Comparison of ENCODE assay signal across 23 cellular contexts in the genomic region with DNA sequence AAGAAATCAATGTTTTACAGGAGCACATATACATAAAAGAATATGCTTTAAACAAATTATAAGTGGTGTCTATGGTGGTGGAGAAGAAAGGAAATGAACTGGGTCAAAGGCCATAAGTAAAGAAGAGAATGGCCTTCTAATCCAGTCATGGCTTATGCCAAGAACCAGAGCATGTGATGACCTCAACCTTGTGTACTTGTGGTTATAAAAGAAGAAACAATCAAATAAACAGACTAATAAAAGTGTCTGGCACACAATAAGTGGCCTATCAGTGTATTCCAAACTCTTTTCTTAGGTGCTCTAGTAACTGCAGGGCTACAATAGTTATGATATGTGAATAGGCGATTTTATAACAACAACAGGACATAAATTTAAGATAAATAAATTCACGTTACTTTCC. TPM values are rescaled to one million over a fixed set of nuclear protein-coding genes. Genes with fewer than 3 reads are reported as not detected.
A peak's percentile ranks its signal among the peaks of the same experiment; 100 is the strongest.
DNase-seq lines count a peak whose midpoint lies in the region; ATAC-seq and TF ChIP-seq lines count a peak whose summit lies in the region.
"Had no signal": no experiment of that assay in that cellular context is flagged by ENCODE, and none has a peak within 500 bp of the region (broad histone marks: within the 10 kb centered on the region; RNA-seq: fewer than 3 reads in every experiment).

No MANE protein-coding gene starts in this region.

- peak overlapping the region; percentile 39 for H2AFZ ChIP-seq in GM23248
- H2AFZ ChIP-seq in PC-3 (ENCODE audit: low read length): no peak overlapping the region
- no peak overlapping the region for H2AFZ ChIP-seq in osteoblast (ENCODE audit: low read length)

- H3F3A ChIP-seq in GM23248 (ENCODE audit: insufficient read depth) (peaks cover 22% of the 10 kb centered on the region), PC-3 (ENCODE audit: low read length, unreplicated experiment) (no peaks in the 10 kb centered on the region)

- H3K9ac ChIP-seq in GM23248 (no peak overlapping the region), PC-3 (ENCODE audit: low read length) (no peak overlapping the region)

- no peak overlapping the region for H3K27ac ChIP-seq in GM23248
- no peak overlapping the region for H3K27ac ChIP-seq in PC-3 (ENCODE audit: low read length)
- no peak overlapping the region for H3K27ac ChIP-seq in osteoblast (ENCODE audit: low read depth, low read length)
- H3K27ac ChIP-seq: HL-60 had no signal

- TF ChIP-seq CTCF in PC-3 (conservative IDR thresholded peaks at IDR 0.05; ENCODE audit: low read depth, low read length) (no peak), osteoblast (IDR thresholded peaks at IDR 0.05; ENCODE audit: extremely low read depth, low read depth, low read length) (no peak), endothelial cell (IDR thresholded peaks at IDR 0.05; ENCODE audit: unreplicated experiment) (no peak)

- H3K9me3 ChIP-seq in GM23248 (ENCODE audit: low read depth) (no peaks in the 10 kb centered on the region), PC-3 (ENCODE audit: low read length) (no peaks in the 10 kb centered on the region), osteoblast (ENCODE audit: low read depth, low read length) (no peaks in the 10 kb centered on the region)
- H3K9me3 ChIP-seq: BE2C, HAP-1 had no signal

- POLR2A ChIA-PET in PC-3 (lab: Charles Lee; ENCODE audit: unreplicated experiment): interaction anchor here (0.5 kb wide), 1 partner anchor 118 kb away, joined by 7 read pairs; no protein-coding TSS in a partner anchor

- no peaks in the 10 kb centered on the region for H3K9me2 ChIP-seq in GM23248 (ENCODE audit: insufficient read depth)
- no peaks in the 10 kb centered on the region for H3K9me2 ChIP-seq in PC-3 (replicated peaks; ENCODE audit: low read length)

- CTCF ChIA-PET in PC-3 (lab: Charles Lee): no interaction called here

- intact Hi-C loops in PC-3 (cut with micrococcal nuclease): no loop called here

- 68 to 80% methylated on average over 2 of the region's 2 CpGs for WGBS in GM23248 (ENCODE audit: low coverage in 1 of 2, low lambda C conversion rate in 2 of 2, missing lambda C conversion rate in 2 of 2), 2 experiments

- H3K4me1 Mint-ChIP-seq in endothelial cell (ENCODE audit: unreplicated experiment): peaks cover 5% of the 10 kb centered on the region
- H3K4me1 Mint-ChIP-seq: CD4-positive, CD25-positive, alpha-beta regulatory T cell; CD8-positive, alpha-beta memory T cell had no signal

- H3K4me2 ChIP-seq in GM23248 (ENCODE audit: unreplicated experiment) (peak overlapping the region; percentile 2), PC-3 (ENCODE audit: low read length) (no peak overlapping the region), osteoblast (ENCODE audit: insufficient read depth, low read length) (peak overlapping the region; percentile 37)

- H3K4me3 Mint-ChIP-seq in endothelial cell (ENCODE audit: unreplicated experiment): no peak overlapping the region
- H3K4me3 Mint-ChIP-seq: CD4-positive, CD25-positive, alpha-beta regulatory T cell; CD8-positive, alpha-beta memory T cell had no signal

- no peaks in the 10 kb centered on the region for H4K20me1 ChIP-seq in GM23248 (ENCODE audit: insufficient read depth)
- no peaks in the 10 kb centered on the region for H4K20me1 ChIP-seq in PC-3 (ENCODE audit: low read length)
- no peaks in the 10 kb centered on the region for H4K20me1 ChIP-seq in osteoblast (ENCODE audit: insufficient read depth, low read length)

- DNase-seq in GM23248 (no peak), LHCN-M2 (ENCODE audit: low read depth) (peak; percentile 8), PC-3 (no peak), osteoblast (ENCODE audit: insufficient read length, low spot score, missing footprints) (no peak), endothelial cell (ENCODE audit: low spot score) (no peak), DMS79 (lab: John Stamatoyannopoulos, UW) (no peak)
- DNase-seq: ACHN; BE2C; C1 segment of cervical spinal cord; CD4-positive, CD25-positive, alpha-beta regulatory T cell; CD8-positive, alpha-beta memory T cell; COR-L47; DMS 273 treated with DMSO at 0.1 percent for 48 hours; DMS53; GDM1 had no signal

- H3K27me3 ChIP-seq in GM23248 (replicated peaks; ENCODE audit: insufficient read depth): no peaks in the 10 kb centered on the region
- H3K27me3 ChIP-seq in PC-3 (ENCODE audit: low read length): no peaks in the 10 kb centered on the region
- H3K27me3 ChIP-seq in osteoblast (ENCODE audit: insufficient read depth, low read length): no peaks in the 10 kb centered on the region
- H3K27me3 ChIP-seq: BE2C had no signal

- no peak overlapping the region for H3K4me3 ChIP-seq in GM23248
- H3K4me3 ChIP-seq in PC-3 (ENCODE audit: low read length): no peak overlapping the region
- no peak overlapping the region for H3K4me3 ChIP-seq in osteoblast (ENCODE audit: insufficient read depth, low read length)
- H3K4me3 ChIP-seq: HAP-1, K562 had no signal

- H3K36me3 ChIP-seq in GM23248 (ENCODE audit: low read depth) (no peaks in the 10 kb centered on the region), PC-3 (ENCODE audit: low read depth, low read length) (no peaks in the 10 kb centered on the region), osteoblast (ENCODE audit: insufficient read depth, low read length) (no peaks in the 10 kb centered on the region)
- H3K36me3 ChIP-seq: BE2C, HAP-1 had no signal

- H3K9me3 Mint-ChIP-seq in endothelial cell (ENCODE audit: unreplicated experiment): no peaks in the 10 kb centered on the region
- H3K9me3 Mint-ChIP-seq: CD8-positive, alpha-beta memory T cell had no signal

- H3K36me3 Mint-ChIP-seq in endothelial cell (ENCODE audit: low read depth, unreplicated experiment): no peaks in the 10 kb centered on the region
- H3K36me3 Mint-ChIP-seq: CD4-positive, CD25-positive, alpha-beta regulatory T cell; CD8-positive, alpha-beta memory T cell had no signal

- BruUV-seq in PC-3 (replicated peaks; lab: Mats Ljungman, UMichigan): no TSS peak

- peak; percentile 55 for ATAC-seq in PC-3
- ATAC-seq in GM18870 (IDR thresholded peaks at IDR 0.05; ENCODE audit: unreplicated experiment): no peak
- ATAC-seq in GM21723 (IDR thresholded peaks at IDR 0.05; ENCODE audit: unreplicated experiment): no peak
- ATAC-seq: K562 had no signal

- H3K27me3 Mint-ChIP-seq in endothelial cell (ENCODE audit: unreplicated experiment): peaks cover 2% of the 10 kb centered on the region
- H3K27me3 Mint-ChIP-seq: CD4-positive, CD25-positive, alpha-beta regulatory T cell had no signal

- no peak overlapping the region for H3K27ac Mint-ChIP-seq in endothelial cell (ENCODE audit: unreplicated experiment)
- H3K27ac Mint-ChIP-seq: CD4-positive, CD25-positive, alpha-beta regulatory T cell; CD8-positive, alpha-beta memory T cell had no signal

- peaks cover 30% of the 10 kb centered on the region for H3K4me1 ChIP-seq in GM23248 (ENCODE audit: insufficient read depth)
- 0 out of 2 replicates have a peak, but pooled peaks cover 4% of the 10 kb centered on the region for H3K4me1 ChIP-seq in PC-3 (ENCODE audit: insufficient read depth, low read length)
- H3K4me1 ChIP-seq in osteoblast (ENCODE audit: insufficient read depth, low read length): peaks cover 12% of the 10 kb centered on the region
- H3K4me1 ChIP-seq: BE2C, HAP-1 had no signal

- in situ Hi-C loops in GM23248 (cut with MboI): no loop called here

- H3K79me2 ChIP-seq in GM23248 (ENCODE audit: insufficient read depth) (no peaks in the 10 kb centered on the region), PC-3 (ENCODE audit: low read length) (no peaks in the 10 kb centered on the region), osteoblast (ENCODE audit: insufficient read depth, low read length) (no peaks in the 10 kb centered on the region)

RNA-seq across cellular contexts. Expression of gene SERPINB11, which starts 2.6 kb away (rescaled TPM):
- total RNA-seq in GM23248 (2014; rRNA removed; shearing (Covaris generic)): not detected in 2 replicates
- polyA plus RNA-seq in GM23248 (2016; fragmentation: Nextera tagmentation; extraction: Ambion mirVana): not detected in 2 replicates
- total RNA-seq in LHCN-M2 (2014; rRNA removed): not detected in 2 replicates
- not detected for polyA plus RNA-seq in LHCN-M2 (2012)
- not detected in 2 replicates for total RNA-seq in PC-3 (2014; rRNA removed)
- not detected in 2 replicates for total RNA-seq in osteoblast
- not detected for total RNA-seq in endothelial cell (ENCODE audit: unreplicated experiment)
- total RNA-seq: A172; CD4-positive, CD25-positive, alpha-beta regulatory T cell; CD8-positive, alpha-beta memory T cell; H4; HT1080; K562 had no signal
- polyA plus RNA-seq: CD4-positive, CD25-positive, alpha-beta regulatory T cell; CD8-positive, alpha-beta memory T cell; K562 had no signal

RNA-seq across cellular contexts. Expression of gene SERPINB3, which starts 43.7 kb away (rescaled TPM):
- total RNA-seq in GM23248 (2014; rRNA removed; shearing (Covaris generic)): not detected in 2 replicates
- polyA plus RNA-seq in GM23248 (2016; fragmentation: Nextera tagmentation; extraction: Ambion mirVana): 0.24 TPM in 1 of 2 replicates, not detected in the other
- total RNA-seq in LHCN-M2 (2014; rRNA removed) (not detected in 2 replicates), PC-3 (2014; rRNA removed) (5.6 and 6.3 TPM in 2 replicates), osteoblast (not detected in 2 replicates), endothelial cell (ENCODE audit: unreplicated experiment) (not detected)
- polyA plus RNA-seq in LHCN-M2 (2012): not detected
- total RNA-seq: A172; CD4-positive, CD25-positive, alpha-beta regulatory T cell; CD8-positive, alpha-beta memory T cell; H4; HT1080; K562 had no signal
- polyA plus RNA-seq: CD4-positive, CD25-positive, alpha-beta regulatory T cell; CD8-positive, alpha-beta memory T cell; K562 had no signal
